ENCODE assay signal across 8 cellular contexts in genomic region chr4:143336828-143337599, GRCh38. TPM values are rescaled to one million over a fixed set of nuclear protein-coding genes. Genes with fewer than 3 reads are reported as not detected.
DNase-seq lines count a peak whose midpoint lies in the region; ATAC-seq lines count a peak whose summit lies in the region.

Gene GAB1 (plus strand): TSS chr4:143336876. CDS start chr4:143337189, 313 bp downstream.

- peak within 1 kb of the TSS; percentile 75 for H3K4me3 Mint-ChIP-seq in activated naive CD4-positive, alpha-beta T cell treated with anti-CD3 and anti-CD28 coated beads for 36 hours

- intact Hi-C loops in activated naive CD4-positive, alpha-beta T cell treated with anti-CD3 and anti-CD28 coated beads for 36 hours (cut with micrococcal nuclease) = loop anchor here (1.0 to 2.0 kb wide), 3 partner anchors 22 to 176 kb away; partner anchors contain the start of genes SMARCA5 and USP38

- ATAC-seq in GM21825 (IDR thresholded peaks at IDR 0.05; ENCODE audit: unreplicated experiment) = peak; percentile 74

- H3K9me3 Mint-ChIP-seq in activated naive CD4-positive, alpha-beta T cell treated with anti-CD3 and anti-CD28 coated beads for 36 hours = no peaks in the 10 kb centered on the region

- peak; percentile 12 for DNase-seq in activated naive CD4-positive, alpha-beta T cell treated with anti-CD3 and anti-CD28 coated beads for 36 hours
- DNase-seq in activated naive CD4-positive, alpha-beta T cell treated with anti-CD3 and anti-CD28 coated beads, Interleukin-2, amount 50 U/mL, for 16 hours = no peak
- DNase-seq in KBM-7 (peak; percentile 87), T1000 (lab: John Stamatoyannopoulos, UW) (peak; percentile 33), medulla oblongata (ENCODE audit: extremely low spot score) (peak; percentile 86), substantia nigra (lab: John Stamatoyannopoulos, UW) (peak in 33 of 49 donors; percentile 24 to 84 (median 68))
- no peak for DNase-seq in effector memory CD4-positive, alpha-beta T cell

- peaks cover 39% of the 10 kb centered on the region for H3K27me3 Mint-ChIP-seq in activated naive CD4-positive, alpha-beta T cell treated with anti-CD3 and anti-CD28 coated beads for 36 hours (ENCODE audit: low read depth)

- no peaks in the 10 kb centered on the region for H3K36me3 Mint-ChIP-seq in activated naive CD4-positive, alpha-beta T cell treated with anti-CD3 and anti-CD28 coated beads for 36 hours (ENCODE audit: low read depth)

- CTCF ChIA-PET in activated naive CD4-positive, alpha-beta T cell treated with anti-CD3 and anti-CD28 coated beads for 36 hours (lab: Charles Lee) = interaction anchor here (0.6 to 1.4 kb wide), 3 partner anchors 20 to 222 kb away, joined by 3 to 5 read pairs (median 3); no protein-coding TSS in a partner anchor

- in situ Hi-C loops in KBM-7 (cut with MboI; ENCODE audit: low pct_unique_long_range_greater_than_20kb, low sequenced_read_pairs) = no loop called here

- peaks cover 3% of the 10 kb centered on the region for H3K4me1 Mint-ChIP-seq in activated naive CD4-positive, alpha-beta T cell treated with anti-CD3 and anti-CD28 coated beads for 36 hours (ENCODE audit: low read depth)

- H3K27ac Mint-ChIP-seq in activated naive CD4-positive, alpha-beta T cell treated with anti-CD3 and anti-CD28 coated beads for 36 hours = no peak within 1 kb of the TSS

- H3K4me1 ChIP-seq in effector memory CD4-positive, alpha-beta T cell (ENCODE audit: control insufficient read depth, insufficient read depth, low read length, poor library complexity, severe bottlenecking) = peaks cover 4% of the 10 kb centered on the region

- peaks cover 20% of the 10 kb centered on the region for H3K27me3 ChIP-seq in effector memory CD4-positive, alpha-beta T cell (replicated peaks; ENCODE audit: control insufficient read depth, insufficient read depth, low read length, poor library complexity, severe bottlenecking)

- H3K4me3 ChIP-seq in effector memory CD4-positive, alpha-beta T cell (ENCODE audit: insufficient read depth, low read depth, low read length, poor library complexity, severe bottlenecking) = peak within 1 kb of the TSS; percentile 57

- H3K36me3 ChIP-seq in effector memory CD4-positive, alpha-beta T cell (ENCODE audit: control insufficient read depth, insufficient read depth, low read length) = no peaks in the 10 kb centered on the region

- no peaks in the 10 kb centered on the region for H3K9me3 ChIP-seq in effector memory CD4-positive, alpha-beta T cell (ENCODE audit: control insufficient read depth, low read length)

- no peak within 1 kb of the TSS for H3K27ac ChIP-seq in effector memory CD4-positive, alpha-beta T cell (ENCODE audit: insufficient read depth, low read length, poor library complexity, severe bottlenecking)
- H3K27ac ChIP-seq in substantia nigra (ENCODE audit: low read depth, low read length, poor library complexity, severe bottlenecking) = peak within 1 kb of the TSS; percentile 98

RNA-seq across cellular contexts. Expression of gene GAB1, which starts in this region (rescaled TPM):
- under 1 TPM; 0.12 to 0.29 TPM for total RNA-seq in activated naive CD4-positive, alpha-beta T cell treated with anti-CD3 and anti-CD28 coated beads for 36 hours

Comparison
In these comparisons a context has a peak if more than half of its experiments do, and no peak if none do; other contexts are left out.
1. Peak in DNase-seq in activated naive CD4-positive, alpha-beta T cell treated with anti-CD3 and anti-CD28 coated beads for 36 hours; RNA of the gene not detected or under 1 TPM.
2. DNase-seq: peak in KBM-7 (single experiment), T1000 (single experiment), medulla oblongata (single experiment) and substantia nigra (33 of 49); none in activated naive CD4-positive, alpha-beta T cell treated with anti-CD3 and anti-CD28 coated beads, Interleukin-2, amount 50 U/mL, for 16 hours (single experiment) and effector memory CD4-positive, alpha-beta T cell (0 of 3).